ENCODE assay signal across 2 cellular contexts in genomic region chr13:106350208-106350607, GRCh38.
TF ChIP-seq lines count a peak whose summit lies in the region.

No MANE protein-coding gene starts in this region.

TF ChIP-seq in GM23338, 12 proteins besides CTCF, POLR2A, EP300 and RAD21:
- TF ChIP-seq ZNF331 (CRISPR knock-in tag; IDR thresholded peaks at IDR 0.05; ENCODE audit: low read depth) = no peak
- no peak for TF ChIP-seq EZH2 (IDR thresholded peaks at IDR 0.05; ENCODE audit: low read depth, unreplicated experiment)
- TF ChIP-seq POLR2AphosphoS5 (IDR thresholded peaks at IDR 0.05; ENCODE audit: low read depth) = no peak
- TF ChIP-seq EZH2phosphoT487 (IDR thresholded peaks at IDR 0.05; ENCODE audit: unreplicated experiment) = no peak
- TF ChIP-seq ETS1 (IDR thresholded peaks at IDR 0.05) = no peak
- TF ChIP-seq REST (IDR thresholded peaks at IDR 0.05; ENCODE audit: unreplicated experiment) = no peak
- TF ChIP-seq JUNB (IDR thresholded peaks at IDR 0.05; ENCODE audit: unreplicated experiment) = no peak
- no peak for TF ChIP-seq CREB1 (CRISPR knock-in tag; IDR thresholded peaks at IDR 0.05; ENCODE audit: low read depth)
- no peak for TF ChIP-seq ZNF114 (CRISPR knock-in tag; IDR thresholded peaks at IDR 0.05)
- TF ChIP-seq STAT1 (IDR thresholded peaks at IDR 0.05; ENCODE audit: unreplicated experiment) = no peak
- no peak for TF ChIP-seq NANOG (IDR thresholded peaks at IDR 0.05; ENCODE audit: borderline replicate concordance)
- no peak for TF ChIP-seq ZNF462 (CRISPR knock-in tag; IDR thresholded peaks at IDR 0.05)

TF ChIP-seq in endothelial cell of umbilical vein, 7 proteins besides CTCF, POLR2A, EP300 and RAD21:
- no peak for TF ChIP-seq EZH2 (IDR thresholded peaks at IDR 0.05; ENCODE audit: borderline replicate concordance, low read depth, low read length, severe bottlenecking)
